Comparison of ENCODE assay signal across 8 cellular contexts in the genomic region with DNA sequence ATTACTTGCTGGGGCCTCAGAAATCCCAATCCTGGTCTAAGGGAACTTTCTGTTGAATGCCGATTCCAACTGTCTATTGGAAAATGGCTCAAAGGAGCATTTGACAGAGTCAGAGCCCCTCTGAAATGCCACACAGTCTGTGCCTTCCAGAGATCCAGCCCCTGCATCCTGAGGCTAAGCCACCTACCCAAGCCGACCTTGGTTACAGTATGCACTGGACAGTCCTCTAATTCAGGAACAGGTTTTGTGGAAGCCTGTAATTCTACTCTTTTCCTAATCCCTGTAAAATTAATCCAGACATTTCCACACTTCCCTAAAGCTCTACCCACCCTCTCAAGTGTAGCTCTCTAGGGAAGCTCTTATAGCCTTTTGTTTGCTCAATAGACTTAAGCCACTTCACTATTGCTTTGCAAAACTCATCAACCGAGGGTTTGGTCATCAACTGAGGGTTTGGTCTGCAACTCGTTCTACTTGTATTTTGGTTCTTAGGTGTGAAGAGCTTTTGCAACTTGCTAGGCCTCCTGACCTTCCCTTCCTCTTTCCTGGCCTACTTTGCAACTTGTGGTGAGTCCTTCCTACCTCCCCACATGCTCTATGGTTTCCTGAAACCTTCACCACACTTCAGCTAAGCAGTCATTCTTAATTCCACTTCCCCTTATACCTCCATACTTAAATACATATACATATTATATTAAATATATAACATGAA.
DNase-seq lines count a peak whose midpoint lies in the region; ATAC-seq and TF ChIP-seq lines count a peak whose summit lies in the region.

No MANE protein-coding gene starts in this region.

- H2AFZ ChIP-seq in hepatocyte = no peak overlapping the region

- H3K4me3 ChIP-seq in NB4 (ENCODE audit: low read depth, low read length) = peak overlapping the region; percentile 27
- H3K4me3 ChIP-seq in naive thymus-derived CD4-positive, alpha-beta T cell (ENCODE audit: low read length) = no peak overlapping the region
- no peak overlapping the region for H3K4me3 ChIP-seq in hepatocyte

- H3K4me1 Mint-ChIP-seq in naive thymus-derived CD4-positive, alpha-beta T cell = peaks cover 0 to 27% (median 8%) of the 10 kb centered on the region in 7 donors

- no peaks in the 10 kb centered on the region for H3K9me2 ChIP-seq in hepatocyte (replicated peaks; ENCODE audit: insufficient read depth)

- no peak overlapping the region for H3K4me2 ChIP-seq in hepatocyte

- H3K4me1 ChIP-seq in naive thymus-derived CD4-positive, alpha-beta T cell (ENCODE audit: control insufficient read depth in 2 of 2, insufficient read depth in 2 of 2, low read length in 2 of 2) = peaks cover 0 to 38% of the 10 kb centered on the region in 2 donors
- no peaks in the 10 kb centered on the region for H3K4me1 ChIP-seq in hepatocyte (ENCODE audit: insufficient read depth)

- H3K27me3 ChIP-seq in naive thymus-derived CD4-positive, alpha-beta T cell (ENCODE audit: control insufficient read depth in 2 of 2, insufficient read depth in 2 of 2, low read length in 2 of 2) = no peaks in the 10 kb centered on the region
- H3K27me3 ChIP-seq in hepatocyte = no peaks in the 10 kb centered on the region

- H3K9me3 Mint-ChIP-seq in naive thymus-derived CD4-positive, alpha-beta T cell = peaks cover 0 to 21% (median 11%) of the 10 kb centered on the region in 11 donors

- CTCF ChIA-PET in naive thymus-derived CD4-positive, alpha-beta T cell (lab: Charles Lee) = no interaction called here

- no peaks in the 10 kb centered on the region for H4K20me1 ChIP-seq in hepatocyte (ENCODE audit: insufficient read depth, poor library complexity, severe bottlenecking)

- no peak overlapping the region for H3K27ac ChIP-seq in naive thymus-derived CD4-positive, alpha-beta T cell (ENCODE audit: low read depth, low read length)
- no peak overlapping the region for H3K27ac ChIP-seq in hepatocyte

- peak overlapping the region in 1 of 9 donors; percentile 66 for H3K27ac Mint-ChIP-seq in naive thymus-derived CD4-positive, alpha-beta T cell

- WGBS in hepatocyte (ENCODE audit: low lambda C conversion rate, missing lambda C conversion rate) = 83% methylated on average over 4 of the region's 4 CpGs

- no peaks in the 10 kb centered on the region for H3K36me3 ChIP-seq in naive thymus-derived CD4-positive, alpha-beta T cell (ENCODE audit: control insufficient read depth in 2 of 3, insufficient read depth in 3 of 3, low read length in 3 of 3)
- no peaks in the 10 kb centered on the region for H3K36me3 ChIP-seq in hepatocyte (replicated peaks; ENCODE audit: insufficient read depth, low read depth)

- H3K9me3 ChIP-seq in naive thymus-derived CD4-positive, alpha-beta T cell (ENCODE audit: control insufficient read depth in 2 of 3, low read length in 3 of 3) = peaks cover 0 to 8% (median 0%) of the 10 kb centered on the region in 3 experiments
- H3K9me3 ChIP-seq in hepatocyte (ENCODE audit: low read depth) = no peaks in the 10 kb centered on the region

- H3K36me3 Mint-ChIP-seq in naive thymus-derived CD4-positive, alpha-beta T cell = peaks cover 0 to 10% (median 4%) of the 10 kb centered on the region in 5 donors

- ATAC-seq in GM18868 (IDR thresholded peaks at IDR 0.05; ENCODE audit: unreplicated experiment) (peak; percentile 54), HG02588 (IDR thresholded peaks at IDR 0.05; ENCODE audit: unreplicated experiment) (peak; percentile 76), SK-N-SH treated with all-trans-retinoic acid at 6 μM for 48 hours (no peak)
- ATAC-seq in naive thymus-derived CD4-positive, alpha-beta T cell = peak; percentile 88

- peaks cover 0 to 2% (median 0%) of the 10 kb centered on the region in 5 donors for H3K27me3 Mint-ChIP-seq in naive thymus-derived CD4-positive, alpha-beta T cell

- TF ChIP-seq CTCF in NB4 (IDR thresholded peaks at IDR 0.05; ENCODE audit: low read depth, low read length) (no peak), hepatocyte (IDR thresholded peaks at IDR 0.05; ENCODE audit: poor library complexity) (no peak)

- peak; percentile 98 for DNase-seq in NB4 (ENCODE audit: low read depth)
- no peak for DNase-seq in naive thymus-derived CD4-positive, alpha-beta T cell
- DNase-seq in hepatocyte (ENCODE audit: low spot score) = no peak
- no peak for DNase-seq in stimulated activated CD8-positive, alpha-beta memory T cell treated with anti-CD3 and anti-CD28 coated beads, Interleukin-4, amount 100 ng/mL, for 48 hours
- DNase-seq in OCI-M2 (lab: John Stamatoyannopoulos, UW; ENCODE audit: unreplicated experiment) = no peak

- peak overlapping the region in 1 of 10 donors; percentile 51 for H3K4me3 Mint-ChIP-seq in naive thymus-derived CD4-positive, alpha-beta T cell

- POLR2A ChIA-PET in naive thymus-derived CD4-positive, alpha-beta T cell (lab: Charles Lee) = no interaction called here

- no peaks in the 10 kb centered on the region for H3K79me2 ChIP-seq in hepatocyte

- TF ChIP-seq POLR2A in NB4 (IDR thresholded peaks at IDR 0.05; ENCODE audit: extremely low read depth, insufficient read length) = no peak

- intact Hi-C loops in naive thymus-derived CD4-positive, alpha-beta T cell (cut with micrococcal nuclease) = no loop called here

TF ChIP-seq in SK-N-SH treated with all-trans-retinoic acid at 6 μM for 48 hours, 23 proteins besides CTCF, POLR2A, EP300 and RAD21:
- TF ChIP-seq GLIS3 (CRISPR knock-in tag; IDR thresholded peaks at IDR 0.05) = no peak
- TF ChIP-seq CSDC2 (CRISPR knock-in tag; IDR thresholded peaks at IDR 0.05) = no peak
- no peak for TF ChIP-seq PPARA (CRISPR knock-in tag; IDR thresholded peaks at IDR 0.05; ENCODE audit: borderline replicate concordance)
- no peak for TF ChIP-seq BACH2 (CRISPR knock-in tag; IDR thresholded peaks at IDR 0.05; ENCODE audit: borderline replicate concordance)
- no peak for TF ChIP-seq OSR1 (CRISPR knock-in tag; IDR thresholded peaks at IDR 0.05)
- TF ChIP-seq, protein P1, sequence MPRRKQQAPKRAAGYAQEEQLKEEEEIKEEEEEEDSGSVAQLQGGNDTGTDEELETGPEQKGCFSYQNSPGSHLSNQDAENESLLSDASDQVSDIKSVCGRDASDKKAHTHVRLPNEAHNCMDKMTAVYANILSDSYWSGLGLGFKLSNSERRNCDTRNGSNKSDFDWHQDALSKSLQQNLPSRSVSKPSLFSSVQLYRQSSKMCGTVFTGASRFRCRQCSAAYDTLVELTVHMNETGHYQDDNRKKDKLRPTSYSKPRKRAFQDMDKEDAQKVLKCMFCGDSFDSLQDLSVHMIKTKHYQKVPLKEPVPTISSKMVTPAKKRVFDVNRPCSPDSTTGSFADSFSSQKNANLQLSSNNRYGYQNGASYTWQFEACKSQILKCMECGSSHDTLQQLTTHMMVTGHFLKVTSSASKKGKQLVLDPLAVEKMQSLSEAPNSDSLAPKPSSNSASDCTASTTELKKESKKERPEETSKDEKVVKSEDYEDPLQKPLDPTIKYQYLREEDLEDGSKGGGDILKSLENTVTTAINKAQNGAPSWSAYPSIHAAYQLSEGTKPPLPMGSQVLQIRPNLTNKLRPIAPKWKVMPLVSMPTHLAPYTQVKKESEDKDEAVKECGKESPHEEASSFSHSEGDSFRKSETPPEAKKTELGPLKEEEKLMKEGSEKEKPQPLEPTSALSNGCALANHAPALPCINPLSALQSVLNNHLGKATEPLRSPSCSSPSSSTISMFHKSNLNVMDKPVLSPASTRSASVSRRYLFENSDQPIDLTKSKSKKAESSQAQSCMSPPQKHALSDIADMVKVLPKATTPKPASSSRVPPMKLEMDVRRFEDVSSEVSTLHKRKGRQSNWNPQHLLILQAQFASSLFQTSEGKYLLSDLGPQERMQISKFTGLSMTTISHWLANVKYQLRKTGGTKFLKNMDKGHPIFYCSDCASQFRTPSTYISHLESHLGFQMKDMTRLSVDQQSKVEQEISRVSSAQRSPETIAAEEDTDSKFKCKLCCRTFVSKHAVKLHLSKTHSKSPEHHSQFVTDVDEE (CRISPR knock-in tag; IDR thresholded peaks at IDR 0.05) = no peak
- TF ChIP-seq ZC3H10 (CRISPR knock-in tag; IDR thresholded peaks at IDR 0.05) = no peak
- TF ChIP-seq ARNTL (CRISPR knock-in tag; IDR thresholded peaks at IDR 0.05; ENCODE audit: borderline replicate concordance, low read depth) = no peak
- TF ChIP-seq, protein P2, sequence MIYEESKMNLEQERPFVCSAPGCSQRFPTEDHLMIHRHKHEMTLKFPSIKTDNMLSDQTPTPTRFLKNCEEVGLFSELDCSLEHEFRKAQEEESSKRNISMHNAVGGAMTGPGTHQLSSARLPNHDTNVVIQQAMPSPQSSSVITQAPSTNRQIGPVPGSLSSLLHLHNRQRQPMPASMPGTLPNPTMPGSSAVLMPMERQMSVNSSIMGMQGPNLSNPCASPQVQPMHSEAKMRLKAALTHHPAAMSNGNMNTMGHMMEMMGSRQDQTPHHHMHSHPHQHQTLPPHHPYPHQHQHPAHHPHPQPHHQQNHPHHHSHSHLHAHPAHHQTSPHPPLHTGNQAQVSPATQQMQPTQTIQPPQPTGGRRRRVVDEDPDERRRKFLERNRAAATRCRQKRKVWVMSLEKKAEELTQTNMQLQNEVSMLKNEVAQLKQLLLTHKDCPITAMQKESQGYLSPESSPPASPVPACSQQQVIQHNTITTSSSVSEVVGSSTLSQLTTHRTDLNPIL (CRISPR knock-in tag; IDR thresholded peaks at IDR 0.05; ENCODE audit: low read depth) = no peak
TF ChIP-seq in SK-N-SH treated with all-trans-retinoic acid at 6 μM for 48 hours: peak in this region for 0.
